ENCODE assay signal across 1 cellular context in the genomic region with DNA sequence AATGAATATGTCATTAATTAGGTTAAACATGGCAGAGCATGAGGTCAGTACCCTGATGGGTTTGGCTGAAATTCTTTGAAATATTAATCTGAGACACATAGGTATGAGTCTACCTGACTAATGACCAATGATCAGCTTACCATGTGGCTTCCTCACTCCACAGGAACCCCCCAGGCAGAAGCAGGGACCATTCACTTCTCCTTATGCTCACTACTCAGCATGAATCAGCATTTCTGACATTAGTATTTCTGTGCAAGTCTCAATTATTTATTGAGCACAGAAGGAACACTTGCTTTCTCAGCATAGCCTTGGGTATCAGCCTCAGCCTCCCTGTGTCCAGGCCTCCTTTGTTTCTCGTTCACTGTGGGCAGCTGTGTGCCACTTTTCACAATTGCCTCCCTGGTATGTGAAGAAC.
TF ChIP-seq lines count a peak whose summit lies in the region.

No MANE protein-coding gene starts in this region.

TF ChIP-seq in K562, 482 proteins besides CTCF, POLR2A, EP300 and RAD21 (continued from another document and continues in another):
- TF ChIP-seq ZNF277 (CRISPR knock-in tag; IDR thresholded peaks at IDR 0.05; ENCODE audit: borderline replicate concordance) (no peak), MEIS2 (IDR thresholded peaks at IDR 0.05; ENCODE audit: partially characterized antibody) (peak; percentile 13), HDAC3 (IDR thresholded peaks at IDR 0.05; ENCODE audit: borderline replicate concordance, partially characterized antibody) (no peak), RAD51 (IDR thresholded peaks at IDR 0.05; ENCODE audit: borderline replicate concordance, low read depth) (no peak), SAFB2 (IDR thresholded peaks at IDR 0.05; ENCODE audit: borderline replicate concordance, low read depth, low read length, severe bottlenecking) (no peak), ZNF41 (CRISPR knock-in tag; conservative IDR thresholded peaks at IDR 0.05) (no peak), ZHX1 (conservative IDR thresholded peaks at IDR 0.05; ENCODE audit: low read length) (no peak), ESRRA (IDR thresholded peaks at IDR 0.05; ENCODE audit: borderline replicate concordance, low read depth) (no peak), HOXB6 (CRISPR knock-in tag; IDR thresholded peaks at IDR 0.05; ENCODE audit: borderline replicate concordance) (no peak), NFE2 (IDR thresholded peaks at IDR 0.05; ENCODE audit: low read depth) (peak; percentile 90), ZNF174 (CRISPR knock-in tag; IDR thresholded peaks at IDR 0.05) (no peak), ZNF551 (CRISPR knock-in tag; IDR thresholded peaks at IDR 0.05) (no peak), ZNF655 (CRISPR knock-in tag; IDR thresholded peaks at IDR 0.05) (no peak), CREM (IDR thresholded peaks at IDR 0.05; ENCODE audit: low read depth) (no peak), MCM5 (IDR thresholded peaks at IDR 0.05; ENCODE audit: low read depth) (no peak), KLF13 (tag; IDR thresholded peaks at IDR 0.05; ENCODE audit: borderline replicate concordance, low read depth) (no peak), CTBP1 (IDR thresholded peaks at IDR 0.05; ENCODE audit: borderline replicate concordance) (no peak), GTF3C2 (IDR thresholded peaks at IDR 0.05; ENCODE audit: borderline replicate concordance, extremely low read depth, insufficient read length) (no peak), STAT5B (CRISPR knock-in tag; IDR thresholded peaks at IDR 0.05) (no peak), POU5F1 (IDR thresholded peaks at IDR 0.05; ENCODE audit: borderline replicate concordance, low read depth, low read length, partially characterized antibody) (no peak), ZKSCAN1 (IDR thresholded peaks at IDR 0.05; ENCODE audit: low read depth, low read length) (no peak), SPI1 (IDR thresholded peaks at IDR 0.05; ENCODE audit: borderline replicate concordance, low read depth, low read length) (peak; percentile 48; the same call in 1 of the 2 replicates), HDAC8 (tag; IDR thresholded peaks at IDR 0.05) (no peak), ZBTB40 (IDR thresholded peaks at IDR 0.05) (no peak), ZBTB40 (CRISPR knock-in tag; IDR thresholded peaks at IDR 0.05) (no peak), ZBED1 (IDR thresholded peaks at IDR 0.05) (no peak), TRIM24 (IDR thresholded peaks at IDR 0.05) (no peak), HNRNPL (IDR thresholded peaks at IDR 0.05; ENCODE audit: low read depth, low read length) (no peak)
- TF ChIP-seq, protein P1, sequence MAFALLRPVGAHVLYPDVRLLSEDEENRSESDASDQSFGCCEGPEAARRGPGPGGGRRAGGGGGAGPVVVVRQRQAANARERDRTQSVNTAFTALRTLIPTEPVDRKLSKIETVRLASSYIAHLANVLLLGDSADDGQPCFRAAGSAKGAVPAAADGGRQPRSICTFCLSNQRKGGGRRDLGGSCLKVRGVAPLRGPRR (CRISPR knock-in tag; IDR thresholded peaks at IDR 0.05), result no peak
- TF ChIP-seq, protein P2, sequence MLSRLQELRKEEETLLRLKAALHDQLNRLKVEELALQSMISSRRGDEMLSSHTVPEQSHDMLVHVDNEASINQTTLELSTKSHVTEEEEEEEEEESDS (CRISPR knock-in tag; IDR thresholded peaks at IDR 0.05), result no peak
- TF ChIP-seq, protein P3, sequence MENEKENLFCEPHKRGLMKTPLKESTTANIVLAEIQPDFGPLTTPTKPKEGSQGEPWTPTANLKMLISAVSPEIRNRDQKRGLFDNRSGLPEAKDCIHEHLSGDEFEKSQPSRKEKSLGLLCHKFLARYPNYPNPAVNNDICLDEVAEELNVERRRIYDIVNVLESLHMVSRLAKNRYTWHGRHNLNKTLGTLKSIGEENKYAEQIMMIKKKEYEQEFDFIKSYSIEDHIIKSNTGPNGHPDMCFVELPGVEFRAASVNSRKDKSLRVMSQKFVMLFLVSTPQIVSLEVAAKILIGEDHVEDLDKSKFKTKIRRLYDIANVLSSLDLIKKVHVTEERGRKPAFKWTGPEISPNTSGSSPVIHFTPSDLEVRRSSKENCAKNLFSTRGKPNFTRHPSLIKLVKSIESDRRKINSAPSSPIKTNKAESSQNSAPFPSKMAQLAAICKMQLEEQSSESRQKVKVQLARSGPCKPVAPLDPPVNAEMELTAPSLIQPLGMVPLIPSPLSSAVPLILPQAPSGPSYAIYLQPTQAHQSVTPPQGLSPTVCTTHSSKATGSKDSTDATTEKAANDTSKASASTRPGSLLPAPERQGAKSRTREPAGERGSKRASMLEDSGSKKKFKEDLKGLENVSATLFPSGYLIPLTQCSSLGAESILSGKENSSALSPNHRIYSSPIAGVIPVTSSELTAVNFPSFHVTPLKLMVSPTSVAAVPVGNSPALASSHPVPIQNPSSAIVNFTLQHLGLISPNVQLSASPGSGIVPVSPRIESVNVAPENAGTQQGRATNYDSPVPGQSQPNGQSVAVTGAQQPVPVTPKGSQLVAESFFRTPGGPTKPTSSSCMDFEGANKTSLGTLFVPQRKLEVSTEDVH (IDR thresholded peaks at IDR 0.05; ENCODE audit: low read depth, partially characterized antibody), result no peak
- TF ChIP-seq, protein P4, sequence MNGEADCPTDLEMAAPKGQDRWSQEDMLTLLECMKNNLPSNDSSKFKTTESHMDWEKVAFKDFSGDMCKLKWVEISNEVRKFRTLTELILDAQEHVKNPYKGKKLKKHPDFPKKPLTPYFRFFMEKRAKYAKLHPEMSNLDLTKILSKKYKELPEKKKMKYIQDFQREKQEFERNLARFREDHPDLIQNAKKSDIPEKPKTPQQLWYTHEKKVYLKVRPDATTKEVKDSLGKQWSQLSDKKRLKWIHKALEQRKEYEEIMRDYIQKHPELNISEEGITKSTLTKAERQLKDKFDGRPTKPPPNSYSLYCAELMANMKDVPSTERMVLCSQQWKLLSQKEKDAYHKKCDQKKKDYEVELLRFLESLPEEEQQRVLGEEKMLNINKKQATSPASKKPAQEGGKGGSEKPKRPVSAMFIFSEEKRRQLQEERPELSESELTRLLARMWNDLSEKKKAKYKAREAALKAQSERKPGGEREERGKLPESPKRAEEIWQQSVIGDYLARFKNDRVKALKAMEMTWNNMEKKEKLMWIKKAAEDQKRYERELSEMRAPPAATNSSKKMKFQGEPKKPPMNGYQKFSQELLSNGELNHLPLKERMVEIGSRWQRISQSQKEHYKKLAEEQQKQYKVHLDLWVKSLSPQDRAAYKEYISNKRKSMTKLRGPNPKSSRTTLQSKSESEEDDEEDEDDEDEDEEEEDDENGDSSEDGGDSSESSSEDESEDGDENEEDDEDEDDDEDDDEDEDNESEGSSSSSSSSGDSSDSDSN (IDR thresholded peaks at IDR 0.05; ENCODE audit: borderline replicate concordance in 1 of 2, low read depth in 2 of 2, low read length in 2 of 2), result no peak
